In genomic region chr16:9047689-9048301, GRCh38 we compare ENCODE assay signal across 8 cellular contexts. TPM values are rescaled to one million over a fixed set of nuclear protein-coding genes. Genes with fewer than 3 reads are reported as not detected.
A peak's percentile ranks its signal among the peaks of the same experiment; 100 is the strongest.
DNase-seq lines count a peak whose midpoint lies in the region; ATAC-seq and TF ChIP-seq lines count a peak whose summit lies in the region.

No MANE protein-coding gene starts in this region.

- TF ChIP-seq CTCF in WERI-Rb-1 (IDR thresholded peaks at IDR 0.05; ENCODE audit: low read depth, low read length) (no peak), chondrocyte (IDR thresholded peaks at IDR 0.05) (no peak)

- no peaks in the 10 kb centered on the region for H3K36me3 Mint-ChIP-seq in chondrocyte (ENCODE audit: low read depth)
- H3K36me3 Mint-ChIP-seq in immature natural killer cell: no peaks in the 10 kb centered on the region

- DNase-seq in DMS153 treated with DMSO at 0.1 percent for 48 hours (lab: John Stamatoyannopoulos, UW; ENCODE audit: unreplicated experiment): peak; percentile 73
- DNase-seq in M059J (ENCODE audit: low read depth): peak; percentile 100
- DNase-seq in WERI-Rb-1: peak; percentile 26
- peak; percentile 86 for DNase-seq in chondrocyte (ENCODE audit: low spot score)
- DNase-seq in left colon: peak; percentile 51 to 76
- peak; percentile 55 for DNase-seq in stimulated activated CD4-positive, alpha-beta T cell treated with anti-CD3 and anti-CD28 coated beads, Interleukin-2, amount 100 ng/mL, for 4 hours (ENCODE audit: low read depth)
- no peak for DNase-seq in immature natural killer cell

- H3K9me3 ChIP-seq in WERI-Rb-1 (ENCODE audit: severe bottlenecking): no peaks in the 10 kb centered on the region

- H3K27me3 ChIP-seq in WERI-Rb-1 (ENCODE audit: insufficient read depth, low read depth, severe bottlenecking): no peaks in the 10 kb centered on the region

- ATAC-seq in GM21786 (IDR thresholded peaks at IDR 0.05; ENCODE audit: unreplicated experiment): peak; percentile 78
- peak; percentile 98 for ATAC-seq in left colon

- no peak overlapping the region for H3K27ac ChIP-seq in WERI-Rb-1

- H3K4me3 Mint-ChIP-seq in chondrocyte (ENCODE audit: unreplicated experiment): peak overlapping the region; percentile 40
- no peak overlapping the region for H3K4me3 Mint-ChIP-seq in immature natural killer cell

- peaks cover 14% of the 10 kb centered on the region for H3K9me3 Mint-ChIP-seq in chondrocyte (ENCODE audit: low read depth)
- H3K9me3 Mint-ChIP-seq in immature natural killer cell: peaks cover 0 to 2% (median 0%) of the 10 kb centered on the region in 6 donors

- H3K4me3 ChIP-seq in WERI-Rb-1 (ENCODE audit: low read depth, low read length): no peak overlapping the region

- no peaks in the 10 kb centered on the region for H3K36me3 ChIP-seq in WERI-Rb-1

- H3K27me3 Mint-ChIP-seq in chondrocyte (ENCODE audit: low read depth) (no peaks in the 10 kb centered on the region), immature natural killer cell (ENCODE audit: low read depth in 3 of 3) (peaks cover 0 to 5% (median 3%) of the 10 kb centered on the region in 3 donors)

- intact Hi-C loops in left colon (cut with DNase I, micrococcal nuclease): no loop called here

- H3K27ac Mint-ChIP-seq in chondrocyte (ENCODE audit: unreplicated experiment) (peak overlapping the region; percentile 95), immature natural killer cell (no peak overlapping the region)

- H3K4me1 Mint-ChIP-seq in chondrocyte (ENCODE audit: low read depth): peaks cover 33% of the 10 kb centered on the region
- H3K4me1 Mint-ChIP-seq in immature natural killer cell: no peaks in the 10 kb centered on the region

RNA-seq across cellular contexts. Expression of gene HAPSTR1, which starts 43.6 kb away (rescaled TPM):
- total RNA-seq in M059J (2014; rRNA removed; shearing (Covaris generic)): 29.5 and 48.5 TPM in 2 replicates
- total RNA-seq in chondrocyte (82.5 to 84.3 TPM (median 83.0 TPM) in 3 replicates), left colon (10 to 100 TPM; 46.4 to 58.9 TPM)
- polyA plus RNA-seq in immature natural killer cell: 10 to 100 TPM in 1 of 3 donors, 1 to 10 TPM in 2; 4.9 to 20.2 (median 6.1) TPM

Comparison
In these comparisons a context has a peak if more than half of its experiments do, and no peak if none do; other contexts are left out.
1. DNase-seq: peak in DMS153 treated with DMSO at 0.1 percent for 48 hours (single experiment), M059J (single experiment), WERI-Rb-1 (single experiment), chondrocyte (single experiment), left colon (2 of 2) and stimulated activated CD4-positive, alpha-beta T cell treated with anti-CD3 and anti-CD28 coated beads, Interleukin-2, amount 100 ng/mL, for 4 hours (single experiment); none in immature natural killer cell (0 of 3).